ENCODE assay signal across 20 cellular contexts in genomic region chr19:4704317-4704673, GRCh38. TPM values are rescaled to one million over a fixed set of nuclear protein-coding genes. Genes with fewer than 3 reads are reported as not detected.
DNase-seq lines count a peak whose midpoint lies in the region; ATAC-seq and TF ChIP-seq lines count a peak whose summit lies in the region.
"Had no signal": no experiment of that assay in that cellular context is flagged by ENCODE, and none has a peak within 500 bp of the region (broad histone marks: within the 10 kb centered on the region; RNA-seq: fewer than 3 reads in every experiment).

No MANE protein-coding gene starts in this region.

- H3K4me1 ChIP-seq in mesenchymal stem cell (ENCODE audit: control insufficient read depth, insufficient read depth, low read depth, low read length) = peaks cover 36% of the 10 kb centered on the region
- peaks cover 16 to 49% (median 20%) of the 10 kb centered on the region in 4 donors for H3K4me1 ChIP-seq in upper lobe of left lung
- H3K4me1 ChIP-seq in prostate gland (replicated peaks) = no peaks in the 10 kb centered on the region

- no peak overlapping the region for H3K23ac ChIP-seq in mesenchymal stem cell (ENCODE audit: low read length in 2 of 2)

- DNase-seq in MG63 (peak; percentile 29), mesenchymal stem cell (no peak), upper lobe of left lung (peak in 1 of 2 donors; percentile 79), prostate gland (ENCODE audit: low spot score) (no peak), GM20000 (ENCODE audit: low spot score) (no peak)
- DNase-seq: CD8-positive, alpha-beta memory T cell; DMS53; EL; GOT3; NCI-H187 treated with DMSO at 0.1 percent for 48 hours; NCI-H2227 treated with DMSO at 0.1 percent for 48 hours; NCI-H524; NCI-H82; OCI-M1; RPMI8226 had no signal

- H3K9me3 Mint-ChIP-seq in dendritic cell treated with granulocyte-macrophage colony-stimulating factor and Interleukin-4, amounts not matched to agents 40 ng/mL and 50 ng/mL, for 4 days = no peaks in the 10 kb centered on the region
- H3K9me3 Mint-ChIP-seq: CD8-positive, alpha-beta memory T cell had no signal

- peak overlapping the region; percentile 10 for H2BK5ac ChIP-seq in mesenchymal stem cell (ENCODE audit: low read depth, low read length, poor library complexity, severe bottlenecking)

- no peak overlapping the region for H3K18ac ChIP-seq in mesenchymal stem cell (ENCODE audit: low read depth in 1 of 2, low read length in 2 of 2)

- H3K4ac ChIP-seq in mesenchymal stem cell (ENCODE audit: low read depth in 1 of 2, low read length in 2 of 2) = no peak overlapping the region

- no peak for TF ChIP-seq EP300 in upper lobe of left lung (IDR thresholded peaks at IDR 0.05)

- H3K4me1 Mint-ChIP-seq in dendritic cell treated with granulocyte-macrophage colony-stimulating factor and Interleukin-4, amounts not matched to agents 40 ng/mL and 50 ng/mL, for 4 days (ENCODE audit: low read depth) = peaks cover 56% of the 10 kb centered on the region

- TF ChIP-seq CTCF in upper lobe of left lung (IDR thresholded peaks at IDR 0.05) = no peak
- TF ChIP-seq CTCF in prostate gland (IDR thresholded peaks at IDR 0.05) = no peak
- TF ChIP-seq CTCF in GM20000 (IDR thresholded peaks at IDR 0.05; ENCODE audit: extremely low read depth, missing control alignments) = no peak

- H3K9ac ChIP-seq in mesenchymal stem cell (ENCODE audit: low read length) = no peak overlapping the region
- H3K9ac ChIP-seq: BLaER1 had no signal

- no peaks in the 10 kb centered on the region for H3K9me3 ChIP-seq in MG63
- no peaks in the 10 kb centered on the region for H3K9me3 ChIP-seq in mesenchymal stem cell (ENCODE audit: control insufficient read depth, low read length)
- H3K9me3 ChIP-seq in upper lobe of left lung = no peaks in the 10 kb centered on the region
- no peaks in the 10 kb centered on the region for H3K9me3 ChIP-seq in prostate gland
- H3K9me3 ChIP-seq: BLaER1 had no signal

- intact Hi-C loops in dendritic cell treated with granulocyte-macrophage colony-stimulating factor and Interleukin-4, amounts not matched to agents 40 ng/mL and 50 ng/mL, for 4 days (cut with micrococcal nuclease) = no loop called here
- intact Hi-C loops in prostate gland (cut with DNase I) = no loop called here

- ATAC-seq in upper lobe of left lung (ENCODE audit: low FRiP score in 2 of 2) (peak; percentile 14 to 68), HG02610 (IDR thresholded peaks at IDR 0.05; ENCODE audit: unreplicated experiment) (no peak)
- ATAC-seq: HCT116, K562 had no signal

- H3K27me3 ChIP-seq in MG63 (no peaks in the 10 kb centered on the region), mesenchymal stem cell (ENCODE audit: control insufficient read depth in 1 of 2, insufficient read depth in 1 of 2, low read length in 2 of 2) (no peaks in the 10 kb centered on the region), upper lobe of left lung (no peaks in the 10 kb centered on the region), prostate gland (replicated peaks; ENCODE audit: insufficient read depth) (no peaks in the 10 kb centered on the region)
- H3K27me3 ChIP-seq: BLaER1 had no signal

- H4K8ac ChIP-seq in mesenchymal stem cell (ENCODE audit: low read length) = no peak overlapping the region

- no peak overlapping the region for H2AFZ ChIP-seq in mesenchymal stem cell (ENCODE audit: low read depth, low read length)

- peaks cover 49% of the 10 kb centered on the region for H3K79me1 ChIP-seq in mesenchymal stem cell (replicated peaks; ENCODE audit: low read length, poor library complexity, severe bottlenecking)

- H3K27ac ChIP-seq in mesenchymal stem cell (ENCODE audit: low read length, poor library complexity, severe bottlenecking) (peak overlapping the region; percentile 83), upper lobe of left lung (peak overlapping the region; percentile 18 to 83 (median 63)), prostate gland (no peak overlapping the region)
- H3K27ac ChIP-seq: BLaER1 had no signal

- H3K36me3 ChIP-seq in MG63 (peaks cover 19% of the 10 kb centered on the region; the same call in 1 of the 2 replicates), mesenchymal stem cell (ENCODE audit: control insufficient read depth in 1 of 2, insufficient read depth in 2 of 2, low read depth in 1 of 2, low read length in 2 of 2) (peaks cover 64 to 67% of the 10 kb centered on the region in 2 experiments), upper lobe of left lung (peaks cover 30 to 79% (median 55%) of the 10 kb centered on the region in 4 donors), prostate gland (peaks cover 6 to 17% of the 10 kb centered on the region in 2 donors)

- no peak overlapping the region for H3K4me3 Mint-ChIP-seq in dendritic cell treated with granulocyte-macrophage colony-stimulating factor and Interleukin-4, amounts not matched to agents 40 ng/mL and 50 ng/mL, for 4 days
- H3K4me3 Mint-ChIP-seq: CD8-positive, alpha-beta memory T cell had no signal

- H3K27me3 Mint-ChIP-seq in dendritic cell treated with granulocyte-macrophage colony-stimulating factor and Interleukin-4, amounts not matched to agents 40 ng/mL and 50 ng/mL, for 4 days = no peaks in the 10 kb centered on the region
- H3K27me3 Mint-ChIP-seq: CD8-positive, alpha-beta memory T cell had no signal

- H3K27ac Mint-ChIP-seq in dendritic cell treated with granulocyte-macrophage colony-stimulating factor and Interleukin-4, amounts not matched to agents 40 ng/mL and 50 ng/mL, for 4 days = peak overlapping the region; percentile 25
- H3K27ac Mint-ChIP-seq: CD8-positive, alpha-beta memory T cell had no signal

- H3K4me2 ChIP-seq in mesenchymal stem cell (ENCODE audit: low read length, poor library complexity, severe bottlenecking) = no peak overlapping the region
- H3K4me2 ChIP-seq: BLaER1 had no signal

- H2BK120ac ChIP-seq in mesenchymal stem cell (ENCODE audit: low read depth, low read length) = no peak overlapping the region

- 94% methylated on average over 7 of the region's 9 CpGs for WGBS in mesenchymal stem cell
- WGBS in upper lobe of left lung, 2 donors = 74 to 79% methylated on average over 3 to 9 of the region's 9 CpGs
- 85% methylated on average over 9 of the region's 9 CpGs for WGBS in prostate gland

- peaks cover 100% of the 10 kb centered on the region for H3K36me3 Mint-ChIP-seq in dendritic cell treated with granulocyte-macrophage colony-stimulating factor and Interleukin-4, amounts not matched to agents 40 ng/mL and 50 ng/mL, for 4 days (ENCODE audit: low read depth)

- H3K4me3 ChIP-seq in MG63 (no peak overlapping the region), mesenchymal stem cell (ENCODE audit: insufficient read depth in 1 of 2, low read depth in 1 of 2, low read length in 2 of 2) (no peak overlapping the region), upper lobe of left lung (no peak overlapping the region), prostate gland (no peak overlapping the region)
- H3K4me3 ChIP-seq: BLaER1, K562 had no signal

- H2BK12ac ChIP-seq in mesenchymal stem cell (ENCODE audit: low read length in 2 of 2) = no peak overlapping the region

- H2BK15ac ChIP-seq in mesenchymal stem cell (ENCODE audit: low read depth, poor library complexity, severe bottlenecking) = no peak overlapping the region

- TF ChIP-seq POLR2A in upper lobe of left lung (IDR thresholded peaks at IDR 0.05) (no peak), prostate gland (IDR thresholded peaks at IDR 0.05) (no peak)

- H4K91ac ChIP-seq in mesenchymal stem cell (ENCODE audit: low read length) = no peak overlapping the region

- peak overlapping the region; percentile 32 for H2AK5ac ChIP-seq in mesenchymal stem cell (ENCODE audit: low read length, severe bottlenecking)

- no peak overlapping the region for H3K14ac ChIP-seq in mesenchymal stem cell (ENCODE audit: low read length in 2 of 2)

RNA-seq across cellular contexts. Expression of gene DPP9, which starts 19.3 kb away (rescaled TPM):
- total RNA-seq in MG63 (2014; rRNA removed; shearing (Covaris generic); ENCODE audit: low replicate concordance) = 16.1 and 17.0 TPM in 2 replicates
- 41.4 TPM for polyA plus RNA-seq in mesenchymal stem cell (2013, experiment 1 of 2)
- 41.4 TPM for polyA plus RNA-seq in mesenchymal stem cell (2013, experiment 2 of 2)
- total RNA-seq in upper lobe of left lung (100 to 1,000 TPM in 2 of 6 donors, 10 to 100 TPM in 4; 55.1 to 255 (median 89.0) TPM), prostate gland (100 to 1,000 TPM in 1 of 2 donors, 10 to 100 TPM in 1; 53.5 to 116 TPM)

RNA-seq across cellular contexts. Expression of gene MYDGF, which starts 34.2 kb away (rescaled TPM):
- 161 and 252 TPM in 2 replicates for total RNA-seq in MG63 (2014; rRNA removed; shearing (Covaris generic); ENCODE audit: low replicate concordance)
- 184 TPM for polyA plus RNA-seq in mesenchymal stem cell (2013, experiment 1 of 2)
- polyA plus RNA-seq in mesenchymal stem cell (2013, experiment 2 of 2) = 188 TPM
- total RNA-seq in upper lobe of left lung (100 to 1,000 TPM in 1 of 6 donors, 10 to 100 TPM in 4, 1 to 10 TPM in 1; 6.3 to 121 (median 67.1) TPM), prostate gland (100 to 1,000 TPM in 1 of 2 donors, 10 to 100 TPM in 1; 70.9 to 116 TPM)

Comparison
In these comparisons a context has a peak if more than half of its experiments do, and no peak if none do; other contexts are left out.
1. H3K27ac ChIP-seq: peak in mesenchymal stem cell (single experiment) and upper lobe of left lung (4 of 4); none in prostate gland (0 of 2).